Comparison of ENCODE assay signal across 10 cellular contexts in the genomic region with DNA sequence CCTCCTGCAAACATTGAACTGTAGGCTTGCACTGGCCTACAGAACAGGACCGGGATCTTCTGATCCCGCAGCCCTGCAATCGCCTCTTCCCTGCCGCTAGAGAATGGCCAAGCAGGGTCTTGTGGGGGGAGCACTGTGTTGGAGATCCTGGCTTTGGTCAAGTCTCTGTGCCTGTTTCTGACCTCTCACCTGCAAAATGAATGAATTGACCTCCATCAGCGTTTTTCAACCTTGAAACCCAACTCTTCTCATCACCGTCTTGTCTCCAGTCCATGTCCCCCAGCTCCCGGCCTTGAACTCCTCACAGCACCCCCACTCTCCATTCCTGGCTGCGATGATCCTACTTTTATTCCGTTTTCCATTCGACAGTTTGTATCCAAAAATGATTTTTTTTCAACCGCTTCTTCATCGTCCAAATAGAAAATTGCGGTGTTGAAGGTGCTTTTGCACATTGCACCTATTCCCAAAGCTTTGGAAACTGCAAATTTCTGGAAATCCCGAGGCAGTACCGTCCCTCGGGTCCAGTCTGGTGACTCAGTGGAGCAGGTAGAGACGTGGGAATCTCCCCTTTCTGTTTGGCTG. TPM values are rescaled to one million over a fixed set of nuclear protein-coding genes. Genes with fewer than 3 reads are reported as not detected.
DNase-seq lines count a peak whose midpoint lies in the region; ATAC-seq and TF ChIP-seq lines count a peak whose summit lies in the region.
"Had no signal": no experiment of that assay in that cellular context is flagged by ENCODE, and none has a peak within 500 bp of the region (broad histone marks: within the 10 kb centered on the region; RNA-seq: fewer than 3 reads in every experiment).

No MANE protein-coding gene starts in this region.

- intact Hi-C loops in heart right ventricle (cut with DNase I) (loop anchor here in 6 of 10 donors (2.0 to 10.0 kb wide), 6 partner anchors 50 to 1217 kb away; partner anchors contain the start of gene OCEL1 (in 3 of the 6)), Right ventricle myocardium superior (cut with DNase I) (loop anchor here (5.0 kb wide), 1 partner anchor 60 kb away; no protein-coding TSS in a partner anchor), ascending aorta (cut with DNase I) (loop anchor here (5.0 kb wide), 2 partner anchors 150 to 395 kb away; partner anchors contain the start of genes OCEL1 and SLC27A1), upper lobe of right lung (cut with DNase I) (no loop called here)

- peaks cover 71% of the 10 kb centered on the region for H3K79me2 ChIP-seq in mesendoderm (ENCODE audit: control insufficient read depth, insufficient read depth, low read length)

- no peak overlapping the region for H3K23ac ChIP-seq in mesendoderm (ENCODE audit: low read length)

- H4K8ac ChIP-seq in mesendoderm (ENCODE audit: low read depth, low read length), result no peak overlapping the region

- TF ChIP-seq CTCF in heart right ventricle (IDR thresholded peaks at IDR 0.05) (no peak), ascending aorta (IDR thresholded peaks at IDR 0.05) (no peak), upper lobe of right lung (IDR thresholded peaks at IDR 0.05) (no peak)

- peak overlapping the region; percentile 1 for H3K9ac ChIP-seq in mesendoderm (ENCODE audit: low read length)
- H3K9ac ChIP-seq: parathyroid adenoma had no signal

- H2BK120ac ChIP-seq in mesendoderm (ENCODE audit: low read depth, low read length), result no peak overlapping the region

- ATAC-seq in heart right ventricle (no peak), Right ventricle myocardium superior (ENCODE audit: poor library complexity) (no peak), upper lobe of right lung (no peak), GM19455 (IDR thresholded peaks at IDR 0.05; ENCODE audit: unreplicated experiment) (no peak)
- ATAC-seq in activated CD4-positive, CD25-positive, alpha-beta regulatory T cell treated with anti-CD3 and anti-CD28 coated beads, Interleukin-2, amount 50 U/mL, for 24 hours, result no peak

- H3K4ac ChIP-seq in mesendoderm (ENCODE audit: low read depth, low read length), result no peak overlapping the region

- H2BK15ac ChIP-seq in mesendoderm (replicated peaks; ENCODE audit: low read depth), result no peak overlapping the region

- no peak overlapping the region for H3K4me2 ChIP-seq in mesendoderm (ENCODE audit: low read length)

- peaks cover 0 to 12% (median 0%) of the 10 kb centered on the region in 9 donors for H3K36me3 ChIP-seq in heart right ventricle
- no peaks in the 10 kb centered on the region for H3K36me3 ChIP-seq in ascending aorta
- no peaks in the 10 kb centered on the region for H3K36me3 ChIP-seq in mesendoderm (ENCODE audit: control insufficient read depth, insufficient read depth, low read length)
- H3K36me3 ChIP-seq in upper lobe of right lung, result no peaks in the 10 kb centered on the region

- WGBS in heart right ventricle, 2 donors, result 88 to 89% methylated on average over 17 of the region's 17 CpGs
- WGBS in mesendoderm (ENCODE audit: extremely low coverage, insufficient coverage, low lambda C conversion rate), result no CpG with 5 or more reads among the region's 17 CpGs

- H3K4me3 ChIP-seq in heart right ventricle (peak overlapping the region in 7 of 10 donors; percentile 61 to 88 (median 72)), ascending aorta (peak overlapping the region; percentile 91 to 97), mesendoderm (ENCODE audit: low read length) (no peak overlapping the region), upper lobe of right lung (peak overlapping the region; percentile 66)

- peaks cover 7 to 84% (median 64%) of the 10 kb centered on the region in 9 donors for H3K4me1 ChIP-seq in heart right ventricle
- peaks cover 7 to 52% of the 10 kb centered on the region in 2 donors for H3K4me1 ChIP-seq in ascending aorta
- peaks cover 5% of the 10 kb centered on the region for H3K4me1 ChIP-seq in mesendoderm (ENCODE audit: control insufficient read depth, low read depth, low read length)
- H3K4me1 ChIP-seq in upper lobe of right lung, result peaks cover 64% of the 10 kb centered on the region

- H3K27me3 ChIP-seq in heart right ventricle, result no peaks in the 10 kb centered on the region
- no peaks in the 10 kb centered on the region for H3K27me3 ChIP-seq in ascending aorta
- H3K27me3 ChIP-seq in mesendoderm (ENCODE audit: insufficient read depth, low read length, poor library complexity), result no peaks in the 10 kb centered on the region
- H3K27me3 ChIP-seq in upper lobe of right lung, result no peaks in the 10 kb centered on the region

- DNase-seq in heart right ventricle, result no peak
- no peak for DNase-seq in Right ventricle myocardium superior
- no peak for DNase-seq in ascending aorta (ENCODE audit: low spot score in 2 of 2)
- DNase-seq in mesendoderm, result no peak
- DNase-seq in upper lobe of right lung, result no peak
- no peak for DNase-seq in occipital lobe (lab: John Stamatoyannopoulos, UW)
- DNase-seq: NCI-H345 had no signal

- peak overlapping the region in 8 of 10 donors; percentile 59 to 91 (median 78) for H3K27ac ChIP-seq in heart right ventricle
- H3K27ac ChIP-seq in ascending aorta, result peak overlapping the region; percentile 94 to 98
- H3K27ac ChIP-seq in mesendoderm (ENCODE audit: low read depth, low read length), result no peak overlapping the region
- peak overlapping the region; percentile 55 for H3K27ac ChIP-seq in upper lobe of right lung

- no peak overlapping the region for H3K56ac ChIP-seq in mesendoderm (ENCODE audit: low read length)

- no peak overlapping the region for H2AK5ac ChIP-seq in mesendoderm (ENCODE audit: low read length)

- H3K9me3 ChIP-seq in heart right ventricle, result no peaks in the 10 kb centered on the region
- no peaks in the 10 kb centered on the region for H3K9me3 ChIP-seq in ascending aorta
- H3K9me3 ChIP-seq in upper lobe of right lung, result no peaks in the 10 kb centered on the region

- H2BK5ac ChIP-seq in mesendoderm (ENCODE audit: low read length), result no peak overlapping the region

- no peak overlapping the region for H3K18ac ChIP-seq in mesendoderm (ENCODE audit: low read length)

- peaks cover 30% of the 10 kb centered on the region for H3K79me1 ChIP-seq in mesendoderm (ENCODE audit: low read length)

- no peak overlapping the region for H4K5ac ChIP-seq in mesendoderm (ENCODE audit: low read length)

RNA-seq across cellular contexts. Expression of gene MYO9B, which starts 2.0 kb away (rescaled TPM):
- total RNA-seq in heart right ventricle (10 to 100 TPM; 19.9 to 55.0 (median 27.5) TPM), Right ventricle myocardium superior (32.4 TPM), ascending aorta (182 TPM), upper lobe of right lung (137 TPM), occipital lobe (24.0 TPM)
- 10 to 100 TPM; 27.9 to 55.2 TPM for polyA plus RNA-seq in heart right ventricle
- polyA plus RNA-seq in mesendoderm (2013, experiment 1 of 2), result 28.8 TPM
- 29.1 TPM for polyA plus RNA-seq in mesendoderm (2013, experiment 2 of 2)

RNA-seq across cellular contexts. Expression of gene HAUS8, which starts 2.3 kb away (rescaled TPM):
- total RNA-seq in heart right ventricle (1 to 10 TPM; 2.0 to 9.1 (median 4.7) TPM), Right ventricle myocardium superior (4.5 TPM), ascending aorta (4.3 TPM), upper lobe of right lung (8.1 TPM), occipital lobe (1.9 TPM)
- polyA plus RNA-seq in heart right ventricle, result 10 to 100 TPM in 1 of 2 donors, 1 to 10 TPM in 1; 4.4 to 10.2 TPM
- 24.9 TPM for polyA plus RNA-seq in mesendoderm (2013, experiment 1 of 2)
- 24.3 TPM for polyA plus RNA-seq in mesendoderm (2013, experiment 2 of 2)

RNA-seq across cellular contexts. Expression of gene CPAMD8, which starts 50.9 kb away (rescaled TPM):
- 10 to 100 TPM in 6 of 10 donors, 1 to 10 TPM in 4; 4.8 to 30.4 (median 10.5) TPM for total RNA-seq in heart right ventricle
- polyA plus RNA-seq in heart right ventricle, result 10 to 100 TPM; 11.0 to 77.9 TPM
- total RNA-seq in Right ventricle myocardium superior, result 14.1 TPM
- 82.5 TPM for total RNA-seq in ascending aorta
- polyA plus RNA-seq in mesendoderm (2013, experiment 1 of 2), result 2.1 TPM
- polyA plus RNA-seq in mesendoderm (2013, experiment 2 of 2), result 2.3 TPM
- 50.9 TPM for total RNA-seq in upper lobe of right lung
- total RNA-seq in occipital lobe, result 7.8 TPM
